In the genomic region with DNA sequence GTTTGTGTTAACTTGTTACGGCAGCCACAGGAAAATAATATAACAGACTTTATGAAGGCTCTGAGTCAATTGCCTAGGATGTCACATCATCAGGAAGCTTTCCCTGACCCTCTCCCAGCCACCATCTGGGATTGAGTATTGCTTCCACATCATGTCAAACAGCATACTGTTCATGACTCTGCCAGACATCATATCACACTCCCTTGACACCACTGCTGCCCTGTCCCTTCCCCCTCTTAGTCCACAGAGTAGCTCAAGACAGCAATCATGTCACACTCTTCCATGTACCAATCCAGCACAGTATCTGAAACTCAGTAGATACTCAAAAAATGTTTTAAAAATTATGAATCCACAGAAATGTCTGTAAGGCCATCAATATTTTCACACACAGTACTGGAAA, we compare ENCODE assay signal across 26 cellular contexts.
"Had no signal": no experiment of that assay in that cellular context is flagged by ENCODE, and none has a peak within 500 bp of the region (broad histone marks: within the 10 kb centered on the region; RNA-seq: fewer than 3 reads in every experiment).

No MANE protein-coding gene starts in this region.

- H3K27me3 ChIP-seq: adrenal gland, breast epithelium had no signal

- DNase-seq: activated CD4-positive, alpha-beta T cell treated with anti-CD3 and anti-CD28 coated beads for 48 hours; activated CD4-positive, alpha-beta T cell treated with anti-CD3 and anti-CD28 coated beads, Interleukin-2, amount 50 U/mL, for 4 hours; activated CD4-positive, CD25-positive, alpha-beta regulatory T cell treated with anti-CD3 and anti-CD28 coated beads, Interleukin-2, amount 50 U/mL, for 72 hours; activated CD8-positive, alpha-beta memory T cell treated with anti-CD3 and anti-CD28 coated beads, Interleukin-2, amount 50 U/mL, for 48 hours; activated CD8-positive, alpha-beta T cell treated with anti-CD3 and anti-CD28 coated beads, Interleukin-2, amount 10 ng/mL, durations not matched to agents 7 days and 5 days; activated naive CD4-positive, alpha-beta T cell treated with anti-CD3 and anti-CD28 coated beads, Interleukin-2, amount 50 U/mL, for 16 hours; activated naive CD8-positive, alpha-beta T cell treated with anti-CD3 and anti-CD28 coated beads, Interleukin-2, amount 10 ng/mL, durations not matched to agents 7 days and 5 days; activated T-cell treated with anti-CD3 and anti-CD28 coated beads, Interleukin-2, amount 50 U/mL, for 1 hour; adrenal gland; aorta; NCI-H1092; NCI-H1417; NCI-H1930; NCI-H2171; NCI-H226; NCI-H526 treated with DMSO at 0.1 percent for 48 hours; NCI-H82; OCI-M1; RPMI8226; SHP77; T-helper 17 cell; T-helper 9 cell had no signal

- H3K9ac ChIP-seq: KMS-11 had no signal

- H3K27ac ChIP-seq: adrenal gland, breast epithelium, KMS-11 had no signal

- H3K4me1 ChIP-seq: breast epithelium had no signal

- H3K9me3 ChIP-seq: adrenal gland, breast epithelium had no signal

- H3K4me3 ChIP-seq: adrenal gland, breast epithelium had no signal

- ATAC-seq: activated CD8-positive, alpha-beta T cell treated with anti-CD3 and anti-CD28 coated beads, Interleukin-2, amount 10 ng/mL, durations not matched to agents 7 days and 5 days; Panc1; T-helper 17 cell; WTC11 had no signal

- H3K36me3 ChIP-seq: adrenal gland, breast epithelium had no signal

- H3K4me2 ChIP-seq: KMS-11 had no signal
